25 cellular contexts compared by ENCODE assay signal in genomic region chr15:45654749-45655148, GRCh38.
"Had no signal": no experiment of that assay in that cellular context is flagged by ENCODE, and none has a peak within 500 bp of the region (broad histone marks: within the 10 kb centered on the region; RNA-seq: fewer than 3 reads in every experiment).

No MANE protein-coding gene starts in this region.

- H3K27me3 Mint-ChIP-seq: activated naive CD8-positive, alpha-beta T cell treated with anti-CD3 and anti-CD28 coated beads, Interleukin-2, amount 10 ng/mL, durations not matched to agents 7 days and 5 days; naive thymus-derived CD8-positive, alpha-beta T cell; stimulated activated naive B cell treated with anti-CD40 and anti-IgM and Interleukin-4, amounts not matched to agents 10 μg/mL and 1 μg/mL and 100 μg/mL, for 72 hours had no signal

- H3K4me3 Mint-ChIP-seq: activated naive CD4-positive, alpha-beta T cell treated with anti-CD3 and anti-CD28 coated beads for 36 hours; activated naive CD8-positive, alpha-beta T cell treated with anti-CD3 and anti-CD28 coated beads, Interleukin-2, amount 10 ng/mL, durations not matched to agents 7 days and 5 days; stimulated activated naive B cell treated with anti-CD40 and anti-IgM and Interleukin-4, amounts not matched to agents 10 μg/mL and 1 μg/mL and 100 μg/mL, for 72 hours; T-helper 1 cell treated with Interleukin-12 subunit alpha and Interleukin-12 subunit beta and Interleukin-4 antibody, amounts not matched to agents 30 μg/mL and 1 μg/mL, for 36 hours; WTC11 had no signal

- H3K4me3 ChIP-seq: heart left ventricle, lower lobe of right lung, right lobe of liver, thoracic aorta, upper lobe of right lung had no signal

- ATAC-seq: naive thymus-derived CD8-positive, alpha-beta T cell; stimulated activated naive B cell treated with anti-CD40 and anti-IgM and Interleukin-4, amounts not matched to agents 10 μg/mL and 1 μg/mL and 100 μg/mL, for 72 hours; upper lobe of right lung; WTC11 had no signal

- H3K27ac Mint-ChIP-seq: activated naive CD4-positive, alpha-beta T cell treated with anti-CD3 and anti-CD28 coated beads for 36 hours; stimulated activated naive B cell treated with anti-CD40 and anti-IgM and Interleukin-4, amounts not matched to agents 10 μg/mL and 1 μg/mL and 100 μg/mL, for 72 hours; T-helper 1 cell treated with Interleukin-12 subunit alpha and Interleukin-12 subunit beta and Interleukin-4 antibody, amounts not matched to agents 30 μg/mL and 1 μg/mL, for 36 hours; WTC11 had no signal

- H3K27me3 ChIP-seq: heart left ventricle, right lobe of liver, upper lobe of right lung had no signal

- DNase-seq: activated CD4-positive, alpha-beta T cell treated with anti-CD3 and anti-CD28 coated beads, Interleukin-2, amount 50 U/mL, for 48 hours; activated CD8-positive, alpha-beta memory T cell treated with anti-CD3 and anti-CD28 coated beads, Interleukin-2, amount 50 U/mL, for 48 hours; activated effector memory CD4-positive, alpha-beta T cell treated with Interleukin-2 at 50 U/mL for 16 hours; activated naive CD4-positive, alpha-beta T cell treated with anti-CD3 and anti-CD28 coated beads for 36 hours; activated naive CD8-positive, alpha-beta T cell treated with anti-CD3 and anti-CD28 coated beads, Interleukin-2, amount 10 ng/mL, durations not matched to agents 7 days and 5 days; activated T-cell treated with anti-CD3 and anti-CD28 coated beads, Interleukin-2, amount 50 U/mL, for 48 hours; amygdala; cerebellar nuclear complex; cortex of kidney; heart left ventricle; kidney; lower lobe of right lung; naive thymus-derived CD8-positive, alpha-beta T cell; nucleus accumbens; right lobe of liver; small intestine; stimulated activated CD4-positive, alpha-beta T cell treated with anti-CD3 and anti-CD28 coated beads, Interleukin-15, amount 100 ng/mL, for 24 hours; stimulated activated CD8-positive, alpha-beta memory T cell treated with anti-CD3 and anti-CD28 coated beads, Interleukin-4, amount 100 ng/mL, for 48 hours; stimulated activated naive B cell treated with anti-CD40 and anti-IgM and Interleukin-4, amounts not matched to agents 10 μg/mL and 1 μg/mL and 100 μg/mL, for 72 hours; T1000; upper lobe of right lung had no signal

- H3K4me1 ChIP-seq: parathyroid adenoma had no signal

- H3K27ac ChIP-seq: lower lobe of right lung, parathyroid adenoma, right lobe of liver, thoracic aorta had no signal

- H3K9me3 Mint-ChIP-seq: naive thymus-derived CD8-positive, alpha-beta T cell; T-helper 1 cell treated with Interleukin-12 subunit alpha and Interleukin-12 subunit beta and Interleukin-4 antibody, amounts not matched to agents 30 μg/mL and 1 μg/mL, for 36 hours had no signal

- H3K36me3 Mint-ChIP-seq: WTC11 had no signal

- H3K9ac ChIP-seq: parathyroid adenoma had no signal

- H3K9me3 ChIP-seq: heart left ventricle, lower lobe of right lung, right lobe of liver, thoracic aorta, upper lobe of right lung had no signal

- H3K36me3 ChIP-seq: right lobe of liver, thoracic aorta had no signal

- H2AFZ ChIP-seq: parathyroid adenoma had no signal
